20 cellular contexts compared by ENCODE assay signal in genomic region chr6:159688977-159689376, GRCh38. TPM values are rescaled to one million over a fixed set of nuclear protein-coding genes. Genes with fewer than 3 reads are reported as not detected.
A peak's percentile ranks its signal among the peaks of the same experiment; 100 is the strongest.
DNase-seq lines count a peak whose midpoint lies in the region; ATAC-seq and TF ChIP-seq lines count a peak whose summit lies in the region.
"Had no signal": no experiment of that assay in that cellular context is flagged by ENCODE, and none has a peak within 500 bp of the region (broad histone marks: within the 10 kb centered on the region; RNA-seq: fewer than 3 reads in every experiment).

No MANE protein-coding gene starts in this region.

- H3F3A ChIP-seq in neural progenitor cell (ENCODE audit: low read depth) = peaks cover 10% of the 10 kb centered on the region

- peaks cover 12% of the 10 kb centered on the region for H4K20me1 ChIP-seq in neural progenitor cell (ENCODE audit: low read depth)

- H3K27me3 ChIP-seq in ACC112 (ENCODE audit: insufficient read depth, low read length) (no peaks in the 10 kb centered on the region), neural progenitor cell (no peaks in the 10 kb centered on the region)
- no peaks in the 10 kb centered on the region for H3K27me3 ChIP-seq in CD4-positive, CD25-positive, alpha-beta regulatory T cell (ENCODE audit: control insufficient read depth, insufficient read depth, low read length)
- H3K27me3 ChIP-seq: heart left ventricle had no signal

- H3K4me2 ChIP-seq in neural progenitor cell = no peak overlapping the region

- no peaks in the 10 kb centered on the region for H3K27me3 Mint-ChIP-seq in CD4-positive, CD25-positive, alpha-beta regulatory T cell
- H3K27me3 Mint-ChIP-seq in dendritic cell treated with granulocyte-macrophage colony-stimulating factor and Interleukin-4, amounts not matched to agents 40 ng/mL and 50 ng/mL, for 4 days = no peaks in the 10 kb centered on the region
- H3K27me3 Mint-ChIP-seq in neural progenitor cell (ENCODE audit: insufficient read depth, low read depth) = no peaks in the 10 kb centered on the region
- H3K27me3 Mint-ChIP-seq: activated B cell treated with CpG ODN at 0.5 μM for 24 hours; activated naive CD8-positive, alpha-beta T cell treated with anti-CD3 and anti-CD28 coated beads for 36 hours had no signal

- H3K9me3 Mint-ChIP-seq in CD4-positive, CD25-positive, alpha-beta regulatory T cell = peaks cover 0 to 1% (median 0%) of the 10 kb centered on the region in 7 donors
- H3K9me3 Mint-ChIP-seq in dendritic cell treated with granulocyte-macrophage colony-stimulating factor and Interleukin-4, amounts not matched to agents 40 ng/mL and 50 ng/mL, for 4 days = peaks cover 9% of the 10 kb centered on the region
- no peaks in the 10 kb centered on the region for H3K9me3 Mint-ChIP-seq in neural progenitor cell
- H3K9me3 Mint-ChIP-seq: activated B cell treated with CpG ODN at 0.5 μM for 24 hours; activated naive CD8-positive, alpha-beta T cell treated with anti-CD3 and anti-CD28 coated beads for 36 hours had no signal

- peaks cover 49% of the 10 kb centered on the region for H3K36me3 ChIP-seq in ACC112 (ENCODE audit: insufficient read depth, low read length)
- peaks cover 48% of the 10 kb centered on the region for H3K36me3 ChIP-seq in CD4-positive, CD25-positive, alpha-beta regulatory T cell (ENCODE audit: control insufficient read depth, insufficient read depth, low read length)
- H3K36me3 ChIP-seq in neural progenitor cell = peaks cover 6% of the 10 kb centered on the region

- peak overlapping the region; percentile 83 for H3K4me3 ChIP-seq in ACC112 (ENCODE audit: low read depth, low read length)
- H3K4me3 ChIP-seq in CD4-positive, CD25-positive, alpha-beta regulatory T cell (ENCODE audit: low read depth, low read length) = no peak overlapping the region
- no peak overlapping the region for H3K4me3 ChIP-seq in neural progenitor cell

- no peaks in the 10 kb centered on the region for H3K9me3 ChIP-seq in CD4-positive, CD25-positive, alpha-beta regulatory T cell (ENCODE audit: control insufficient read depth in 2 of 2, low read length in 2 of 2)
- no peaks in the 10 kb centered on the region for H3K9me3 ChIP-seq in neural progenitor cell (ENCODE audit: low read depth)
- H3K9me3 ChIP-seq: heart left ventricle had no signal

- H3K27ac ChIP-seq in ACC112 (ENCODE audit: low read depth, low read length) (peak overlapping the region; percentile 2; the same call in 1 of the 2 replicates), neural progenitor cell (no peak overlapping the region)
- H3K27ac ChIP-seq in CD4-positive, CD25-positive, alpha-beta regulatory T cell (ENCODE audit: insufficient read depth, low read length, poor library complexity, severe bottlenecking) = no peak overlapping the region
- H3K27ac ChIP-seq: HL-60 had no signal

- no peak for TF ChIP-seq CTCF in neural progenitor cell (IDR thresholded peaks at IDR 0.05)

- H3K4me1 Mint-ChIP-seq in CD4-positive, CD25-positive, alpha-beta regulatory T cell = peaks cover 12 to 62% (median 41%) of the 10 kb centered on the region in 4 donors
- H3K4me1 Mint-ChIP-seq in dendritic cell treated with granulocyte-macrophage colony-stimulating factor and Interleukin-4, amounts not matched to agents 40 ng/mL and 50 ng/mL, for 4 days (ENCODE audit: low read depth) = peaks cover 37% of the 10 kb centered on the region
- peaks cover 21% of the 10 kb centered on the region for H3K4me1 Mint-ChIP-seq in neural progenitor cell

- intact Hi-C loops in dendritic cell treated with granulocyte-macrophage colony-stimulating factor and Interleukin-4, amounts not matched to agents 40 ng/mL and 50 ng/mL, for 4 days (cut with micrococcal nuclease) = no loop called here

- H3K4me3 Mint-ChIP-seq in CD4-positive, CD25-positive, alpha-beta regulatory T cell = peak overlapping the region in 3 of 4 donors; percentile 27 to 51 (median 44)
- H3K4me3 Mint-ChIP-seq in dendritic cell treated with granulocyte-macrophage colony-stimulating factor and Interleukin-4, amounts not matched to agents 40 ng/mL and 50 ng/mL, for 4 days = no peak overlapping the region
- H3K4me3 Mint-ChIP-seq in neural progenitor cell = peak overlapping the region; percentile 5
- H3K4me3 Mint-ChIP-seq: activated B cell treated with CpG ODN at 0.5 μM for 24 hours had no signal

- H3K36me3 Mint-ChIP-seq in CD4-positive, CD25-positive, alpha-beta regulatory T cell = peaks cover 34% of the 10 kb centered on the region
- peaks cover 78% of the 10 kb centered on the region for H3K36me3 Mint-ChIP-seq in dendritic cell treated with granulocyte-macrophage colony-stimulating factor and Interleukin-4, amounts not matched to agents 40 ng/mL and 50 ng/mL, for 4 days (ENCODE audit: low read depth)
- peaks cover 31% of the 10 kb centered on the region for H3K36me3 Mint-ChIP-seq in neural progenitor cell

- H3K79me2 ChIP-seq in ACC112 (ENCODE audit: control insufficient read depth, insufficient read depth, low read length, unreplicated experiment) (peaks cover 52% of the 10 kb centered on the region), neural progenitor cell (ENCODE audit: low read depth) (peaks cover 45% of the 10 kb centered on the region)

- ATAC-seq in CD4-positive, CD25-positive, alpha-beta regulatory T cell (ENCODE audit: low read depth in 2 of 2) = no peak
- no peak for ATAC-seq in HG02571 (IDR thresholded peaks at IDR 0.05; ENCODE audit: unreplicated experiment)
- ATAC-seq: heart left ventricle, sciatic nerve had no signal

- H3K27ac Mint-ChIP-seq in CD4-positive, CD25-positive, alpha-beta regulatory T cell = peak overlapping the region in 1 of 3 donors; percentile 19
- peak overlapping the region; percentile 43 for H3K27ac Mint-ChIP-seq in dendritic cell treated with granulocyte-macrophage colony-stimulating factor and Interleukin-4, amounts not matched to agents 40 ng/mL and 50 ng/mL, for 4 days
- H3K27ac Mint-ChIP-seq in neural progenitor cell = no peak overlapping the region
- H3K27ac Mint-ChIP-seq: activated B cell treated with CpG ODN at 0.5 μM for 24 hours had no signal

- H3K4me1 ChIP-seq in ACC112 (ENCODE audit: control insufficient read depth, insufficient read depth, low read length, unreplicated experiment) (peaks cover 19% of the 10 kb centered on the region), neural progenitor cell (peaks cover 9% of the 10 kb centered on the region)
- H3K4me1 ChIP-seq in CD4-positive, CD25-positive, alpha-beta regulatory T cell (ENCODE audit: control insufficient read depth, insufficient read depth, low read length, poor library complexity, severe bottlenecking) = peaks cover 41% of the 10 kb centered on the region

- H3K9ac ChIP-seq in neural progenitor cell = no peak overlapping the region

- no peak for DNase-seq in CD4-positive, CD25-positive, alpha-beta regulatory T cell
- DNase-seq in neural progenitor cell (ENCODE audit: low spot score) (no peak), NCI-H2107 treated with DMSO at 0.1 percent for 48 hours (lab: John Stamatoyannopoulos, UW; ENCODE audit: unreplicated experiment) (no peak), NCI-H146 treated with DMSO at 0.1 percent for 48 hours (lab: John Stamatoyannopoulos, UW; ENCODE audit: unreplicated experiment) (no peak)
- DNase-seq in central memory CD4-positive, alpha-beta T cell = no peak
- DNase-seq: activated B cell treated with CpG ODN at 0.5 μM for 24 hours; activated naive CD8-positive, alpha-beta T cell treated with anti-CD3 and anti-CD28 coated beads for 36 hours; DMS79 treated with DMSO at 0.1 percent for 48 hours; heart left ventricle; KG1; mesendoderm; NCI-H1048; NCI-H2107; NCI-H524 treated with DMSO at 0.1 percent for 48 hours; SHP77 treated with DMSO at 0.1 percent for 48 hours had no signal

- H2AFZ ChIP-seq in ACC112 (ENCODE audit: low read length, unreplicated experiment) (no peak overlapping the region), neural progenitor cell (replicated peaks) (no peak overlapping the region)

RNA-seq across cellular contexts. Expression of gene SOD2, which starts 4.1 kb away (rescaled TPM):
- total RNA-seq in CD4-positive, CD25-positive, alpha-beta regulatory T cell = 187 TPM
- 100 to 1,000 TPM; 112 to 144 (median 136) TPM for polyA plus RNA-seq in CD4-positive, CD25-positive, alpha-beta regulatory T cell
- 54.9 and 67.2 TPM in 2 replicates for total RNA-seq in neural progenitor cell (ENCODE audit: low replicate concordance)

RNA-seq across cellular contexts. Expression of gene WTAP, which starts 38.3 kb away (rescaled TPM):
- total RNA-seq in CD4-positive, CD25-positive, alpha-beta regulatory T cell = 177 TPM
- polyA plus RNA-seq in CD4-positive, CD25-positive, alpha-beta regulatory T cell = 100 to 1,000 TPM; 145 to 155 (median 150) TPM
- total RNA-seq in neural progenitor cell (ENCODE audit: low replicate concordance) = 126 and 159 TPM in 2 replicates
